27 cellular contexts compared by ENCODE assay signal in genomic region chr5:155125696-155126095, GRCh38.
"Had no signal": no experiment of that assay in that cellular context is flagged by ENCODE, and none has a peak within 500 bp of the region (broad histone marks: within the 10 kb centered on the region; RNA-seq: fewer than 3 reads in every experiment).

No MANE protein-coding gene starts in this region.

- H3K27ac Mint-ChIP-seq: mesothelial cell of epicardium; natural killer cell; nephron progenitor cell; neural progenitor cell; stimulated activated naive B cell treated with anti-CD40 and anti-IgM and Interleukin-4, amounts not matched to agents 10 μg/mL and 1 μg/mL and 100 μg/mL, for 72 hours had no signal

- H3K9me3 Mint-ChIP-seq: mesothelial cell of epicardium; natural killer cell; neural progenitor cell; stimulated activated naive B cell treated with anti-CD40 and anti-IgM and Interleukin-4, amounts not matched to agents 10 μg/mL and 1 μg/mL and 100 μg/mL, for 72 hours had no signal

- H3K27ac ChIP-seq: left ventricle myocardium inferior, neural progenitor cell, neutrophil, parathyroid adenoma, psoas muscle, skin epidermis, stomach, testis, thyroid gland, transverse colon, upper lobe of left lung, vagina had no signal

- ATAC-seq: natural killer cell; psoas muscle; sciatic nerve; stimulated activated naive B cell treated with anti-CD40 and anti-IgM and Interleukin-4, amounts not matched to agents 10 μg/mL and 1 μg/mL and 100 μg/mL, for 72 hours; stimulated activated naive CD8-positive, alpha-beta T cell treated with anti-CD3 and anti-CD28 coated beads, Interleukin-15, Interleukin-2, amounts not matched to agents 100 U/mL and 50 U/mL, for 24 hours had no signal

- H3K36me3 Mint-ChIP-seq: mesothelial cell of epicardium; naive B cell; natural killer cell; neural progenitor cell; stimulated activated naive B cell treated with anti-CD40 and anti-IgM and Interleukin-4, amounts not matched to agents 10 μg/mL and 1 μg/mL and 100 μg/mL, for 72 hours had no signal

- H3K4me3 Mint-ChIP-seq: mesothelial cell of epicardium; naive B cell; natural killer cell; nephron progenitor cell; neural progenitor cell; stimulated activated naive B cell treated with anti-CD40 and anti-IgM and Interleukin-4, amounts not matched to agents 10 μg/mL and 1 μg/mL and 100 μg/mL, for 72 hours had no signal

- H3K4me1 Mint-ChIP-seq: mesothelial cell of epicardium; naive B cell; natural killer cell; neural progenitor cell; stimulated activated naive B cell treated with anti-CD40 and anti-IgM and Interleukin-4, amounts not matched to agents 10 μg/mL and 1 μg/mL and 100 μg/mL, for 72 hours had no signal

- DNase-seq: islet precursor cell; left ventricle myocardium inferior; mesendoderm; naive B cell; natural killer cell; nephron progenitor cell; occipital lobe; psoas muscle; right cardiac atrium; stimulated activated CD4-positive, alpha-beta T cell treated with anti-CD3 and anti-CD28 coated beads, Interleukin-12 subunit alpha, Interleukin-12 subunit beta, amount 100 ng/mL, for 4 hours; stimulated activated CD4-positive, alpha-beta T cell treated with anti-CD3 and anti-CD28 coated beads, Interleukin-15, amount 100 ng/mL, for 24 hours; stimulated activated CD4-positive, alpha-beta T cell treated with anti-CD3 and anti-CD28 coated beads, Interleukin-2, amount 100 ng/mL, for 24 hours; stimulated activated CD4-positive, alpha-beta T cell treated with anti-CD3 and anti-CD28 coated beads, Interleukin-4, amount 100 ng/mL, for 1 hour; stimulated activated naive B cell treated with anti-CD40 and anti-IgM and Interleukin-4, amounts not matched to agents 10 μg/mL and 1 μg/mL and 100 μg/mL, for 72 hours; stimulated activated naive CD8-positive, alpha-beta T cell treated with anti-CD3 and anti-CD28 coated beads, Interleukin-15, Interleukin-2, amounts not matched to agents 100 U/mL and 50 U/mL, for 24 hours; stomach; testis; thyroid gland; transverse colon; upper lobe of left lung had no signal
